21 cellular contexts compared by ENCODE assay signal in the genomic region with DNA sequence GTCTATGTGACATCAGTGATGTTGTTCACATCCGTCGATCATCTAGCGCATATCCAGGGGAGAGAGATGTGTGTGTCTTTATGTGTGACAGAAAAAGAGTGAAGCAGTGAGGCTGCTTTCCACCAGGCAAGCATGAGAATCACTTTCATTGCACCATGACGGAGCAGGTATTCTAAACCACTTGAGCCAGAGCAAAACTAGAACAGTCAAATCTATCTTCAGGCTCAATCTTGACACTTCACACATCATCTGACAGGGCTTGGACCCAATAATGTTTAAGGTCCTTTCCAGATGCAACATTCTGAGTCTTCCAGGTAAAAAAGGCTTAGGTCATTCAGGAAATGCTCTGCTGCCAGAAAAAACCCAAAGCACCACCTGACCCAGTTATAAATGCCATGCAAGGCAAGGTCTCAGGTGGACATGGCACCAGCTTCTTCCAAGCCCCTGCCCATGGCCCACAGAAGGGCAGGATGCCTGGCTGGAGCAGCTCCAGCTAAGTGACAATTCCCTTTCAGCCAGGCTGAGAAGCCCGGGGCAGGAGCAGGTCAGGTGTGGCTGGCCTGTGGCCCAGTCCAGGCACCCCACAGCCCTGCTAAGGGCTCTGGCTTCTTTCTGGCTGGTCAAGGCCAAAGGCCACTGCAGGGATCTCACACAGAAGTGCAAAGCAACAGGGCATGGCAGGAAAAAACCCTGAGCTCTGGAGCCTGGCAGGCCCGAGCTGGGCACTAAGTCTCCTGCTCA. TPM values are rescaled to one million over a fixed set of nuclear protein-coding genes. Genes with fewer than 3 reads are reported as not detected.
DNase-seq lines count a peak whose midpoint lies in the region; ATAC-seq, FAIRE-seq and TF ChIP-seq lines count a peak whose summit lies in the region.
"Had no signal": no experiment of that assay in that cellular context is flagged by ENCODE, and none has a peak within 500 bp of the region (broad histone marks: within the 10 kb centered on the region; RNA-seq: fewer than 3 reads in every experiment).

No MANE protein-coding gene starts in this region.

- peak; percentile 49 to 52 for TF ChIP-seq RAD21 in liver (IDR thresholded peaks at IDR 0.05)

- no peak for ATAC-seq in stimulated activated effector memory CD8-positive, alpha-beta T cell treated with anti-CD3 and anti-CD28 coated beads, Interleukin-12 subunit alpha, Interleukin-12 subunit beta, amount 100 ng/mL, for 72 hours

- no peak for FAIRE-seq in astrocyte (lab: Jason Lieb, UNC)

- TF ChIP-seq POLR2A in spleen (IDR thresholded peaks at IDR 0.05) = no peak

- no peak overlapping the region for H3K4me3 ChIP-seq in GM12865 (ENCODE audit: low read depth, low read length)
- H3K4me3 ChIP-seq in astrocyte (ENCODE audit: insufficient read depth, low read depth, low read length) = no peak overlapping the region
- no peak overlapping the region for H3K4me3 ChIP-seq in liver (ENCODE audit: low read depth in 1 of 3, low read length in 3 of 3)
- no peak overlapping the region for H3K4me3 ChIP-seq in spleen
- H3K4me3 ChIP-seq: testis had no signal

- H3K4me2 ChIP-seq in astrocyte (ENCODE audit: low read length) = no peak overlapping the region

- H3K27ac Mint-ChIP-seq in astrocyte (ENCODE audit: unreplicated experiment) = peak overlapping the region; percentile 2
- peak overlapping the region; percentile 96 for H3K27ac Mint-ChIP-seq in stimulated activated effector memory CD8-positive, alpha-beta T cell treated with anti-CD3 and anti-CD28 coated beads, Interleukin-12 subunit alpha, Interleukin-12 subunit beta, amount 100 ng/mL, for 72 hours
- no peak overlapping the region for H3K27ac Mint-ChIP-seq in activated naive CD4-positive, alpha-beta T cell treated with anti-CD3 and anti-CD28 coated beads for 36 hours

- no peak overlapping the region for H2AFZ ChIP-seq in astrocyte (ENCODE audit: low read depth, low read length)

- peaks cover 91% of the 10 kb centered on the region for H4K20me1 ChIP-seq in astrocyte (ENCODE audit: insufficient read depth, low read length)

- H3K36me3 ChIP-seq in astrocyte (ENCODE audit: insufficient read depth, low read length) (no peaks in the 10 kb centered on the region), liver (ENCODE audit: control insufficient read depth in 4 of 4, insufficient read depth in 3 of 4, low read depth in 1 of 4, low read length in 3 of 4) (no peaks in the 10 kb centered on the region), spleen (peaks cover 0 to 21% (median 2%) of the 10 kb centered on the region in 6 donors)

- no peaks in the 10 kb centered on the region for H3K9me3 Mint-ChIP-seq in astrocyte (ENCODE audit: unreplicated experiment)
- no peaks in the 10 kb centered on the region for H3K9me3 Mint-ChIP-seq in stimulated activated effector memory CD8-positive, alpha-beta T cell treated with anti-CD3 and anti-CD28 coated beads, Interleukin-12 subunit alpha, Interleukin-12 subunit beta, amount 100 ng/mL, for 72 hours
- H3K9me3 Mint-ChIP-seq in activated naive CD4-positive, alpha-beta T cell treated with anti-CD3 and anti-CD28 coated beads for 36 hours = no peaks in the 10 kb centered on the region
- H3K9me3 Mint-ChIP-seq: nephron had no signal

- H3K4me3 Mint-ChIP-seq in astrocyte (ENCODE audit: unreplicated experiment) = no peak overlapping the region
- no peak overlapping the region for H3K4me3 Mint-ChIP-seq in stimulated activated effector memory CD8-positive, alpha-beta T cell treated with anti-CD3 and anti-CD28 coated beads, Interleukin-12 subunit alpha, Interleukin-12 subunit beta, amount 100 ng/mL, for 72 hours
- H3K4me3 Mint-ChIP-seq in activated naive CD4-positive, alpha-beta T cell treated with anti-CD3 and anti-CD28 coated beads for 36 hours = no peak overlapping the region

- peaks cover 6% of the 10 kb centered on the region for H3K36me3 Mint-ChIP-seq in astrocyte (ENCODE audit: low read depth, unreplicated experiment)
- peaks cover 57% of the 10 kb centered on the region for H3K36me3 Mint-ChIP-seq in stimulated activated effector memory CD8-positive, alpha-beta T cell treated with anti-CD3 and anti-CD28 coated beads, Interleukin-12 subunit alpha, Interleukin-12 subunit beta, amount 100 ng/mL, for 72 hours
- H3K36me3 Mint-ChIP-seq in activated naive CD4-positive, alpha-beta T cell treated with anti-CD3 and anti-CD28 coated beads for 36 hours (ENCODE audit: low read depth) = peaks cover 12% of the 10 kb centered on the region

- TF ChIP-seq CTCF in GM12865 (IDR thresholded peaks at IDR 0.05; ENCODE audit: insufficient read depth, low read depth, low read length, missing control alignments) (no peak), astrocyte (IDR thresholded peaks at IDR 0.05; ENCODE audit: insufficient read depth, low read depth, low read length) (no peak), liver (IDR thresholded peaks at IDR 0.05; ENCODE audit: low read depth, low read length, missing input control) (no peak), spleen (IDR thresholded peaks at IDR 0.05 in 8 of 11, conservative IDR thresholded peaks at IDR 0.05 in 3 of 11) (no peak)

- H3K9me3 ChIP-seq in astrocyte (ENCODE audit: insufficient read depth, low read depth, low read length) (no peaks in the 10 kb centered on the region), liver (ENCODE audit: control insufficient read depth in 4 of 4, low read length in 3 of 4) (no peaks in the 10 kb centered on the region), spleen (no peaks in the 10 kb centered on the region)
- H3K9me3 ChIP-seq: testis had no signal

- DNase-seq in GM12865 (ENCODE audit: low read depth) = peak; percentile 19
- no peak for DNase-seq in astrocyte (ENCODE audit: low read depth)
- no peak for DNase-seq in stimulated activated effector memory CD8-positive, alpha-beta T cell treated with anti-CD3 and anti-CD28 coated beads, Interleukin-12 subunit alpha, Interleukin-12 subunit beta, amount 100 ng/mL, for 72 hours (ENCODE audit: low spot score in 2 of 2)
- DNase-seq in activated naive CD4-positive, alpha-beta T cell treated with anti-CD3 and anti-CD28 coated beads for 36 hours = no peak
- DNase-seq in spleen = no peak
- DNase-seq in stimulated activated CD4-positive, alpha-beta T cell treated with anti-CD3 and anti-CD28 coated beads, Interleukin-1b, Interleukin-23, amount 100 ng/mL, for 48 hours = no peak
- DNase-seq: anterior cingulate cortex, hippocampal formation, islet precursor cell, Karpas-422, mesendoderm, NCI-H1105, NCI-H2107, NCI-H526, SIG-M5, T-helper 1 cell, testis had no signal

- H3K27ac ChIP-seq in astrocyte (ENCODE audit: low read depth, low read length) = no peak overlapping the region
- H3K27ac ChIP-seq in liver (ENCODE audit: low read depth in 1 of 2, low read length in 2 of 2) = peak overlapping the region in 1 of 2 donors; percentile 32
- peak overlapping the region in 3 of 8 donors; percentile 31 to 84 (median 77) for H3K27ac ChIP-seq in spleen
- H3K27ac ChIP-seq: testis had no signal

- H3K27me3 Mint-ChIP-seq in astrocyte (ENCODE audit: low read depth, unreplicated experiment) = no peaks in the 10 kb centered on the region
- H3K27me3 Mint-ChIP-seq in activated naive CD4-positive, alpha-beta T cell treated with anti-CD3 and anti-CD28 coated beads for 36 hours (ENCODE audit: low read depth) = no peaks in the 10 kb centered on the region

- CTCF ChIA-PET in activated naive CD4-positive, alpha-beta T cell treated with anti-CD3 and anti-CD28 coated beads for 36 hours (lab: Charles Lee) = no interaction called here

- H3K79me2 ChIP-seq in astrocyte (ENCODE audit: insufficient read depth, low read length) = peaks cover 97% of the 10 kb centered on the region

- no peak overlapping the region for H3K9ac ChIP-seq in astrocyte (ENCODE audit: low read length)
- no peak overlapping the region for H3K9ac ChIP-seq in liver (ENCODE audit: low read depth in 1 of 2, low read length in 2 of 2)

- 69% methylated on average over 6 of the region's 6 CpGs for WGBS in liver
- 77 to 89% (median 80%) methylated on average over 6 of the region's 6 CpGs for WGBS in spleen, 5 donors

- H3K27me3 ChIP-seq in astrocyte (ENCODE audit: insufficient read depth, low read length) (no peaks in the 10 kb centered on the region), liver (ENCODE audit: control insufficient read depth in 4 of 4, insufficient read depth in 4 of 4, low read length in 3 of 4) (no peaks in the 10 kb centered on the region), spleen (replicated peaks in 1 of 7) (no peaks in the 10 kb centered on the region)
- H3K27me3 ChIP-seq: testis had no signal

- H3K4me1 Mint-ChIP-seq in astrocyte (ENCODE audit: low read depth, unreplicated experiment) = peaks cover 37% of the 10 kb centered on the region
- peaks cover 67% of the 10 kb centered on the region for H3K4me1 Mint-ChIP-seq in stimulated activated effector memory CD8-positive, alpha-beta T cell treated with anti-CD3 and anti-CD28 coated beads, Interleukin-12 subunit alpha, Interleukin-12 subunit beta, amount 100 ng/mL, for 72 hours
- H3K4me1 Mint-ChIP-seq in activated naive CD4-positive, alpha-beta T cell treated with anti-CD3 and anti-CD28 coated beads for 36 hours (ENCODE audit: low read depth) = peaks cover 59% of the 10 kb centered on the region

- intact Hi-C loops in activated naive CD4-positive, alpha-beta T cell treated with anti-CD3 and anti-CD28 coated beads for 36 hours (cut with micrococcal nuclease) = loop anchor here (10.0 kb wide), 2 partner anchors 136 to 444 kb away; a partner anchor contains a TSS
- intact Hi-C loops in spleen (cut with DNase I; ENCODE audit: low total_unique reads) = loop anchor here (10.0 kb wide), 1 partner anchor 56 kb away; a partner anchor contains a TSS

- H3K4me1 ChIP-seq in astrocyte (ENCODE audit: insufficient read depth, low read length) = peaks cover 23% of the 10 kb centered on the region
- peaks cover 13 to 61% (median 49%) of the 10 kb centered on the region in 4 donors for H3K4me1 ChIP-seq in liver (ENCODE audit: control insufficient read depth in 4 of 4, insufficient read depth in 4 of 4, low read length in 3 of 4)
- peaks cover 36 to 95% (median 71%) of the 10 kb centered on the region in 6 donors for H3K4me1 ChIP-seq in spleen

RNA-seq across cellular contexts. Expression of a gene that starts 5.0 kb away (rescaled TPM):
- total RNA-seq in astrocyte = 107 TPM in 2 replicates
- 10 to 100 TPM; 21.2 to 33.7 TPM for total RNA-seq in liver
- 10 to 100 TPM; 14.4 to 17.0 TPM for polyA plus RNA-seq in liver
- total RNA-seq in activated naive CD4-positive, alpha-beta T cell treated with anti-CD3 and anti-CD28 coated beads for 36 hours = 100 to 1,000 TPM; 135 to 140 TPM
- 10 to 100 TPM; 28.2 to 66.7 (median 52.9) TPM for total RNA-seq in spleen
- 10 to 100 TPM; 13.5 to 21.2 (median 18.9) TPM for polyA plus RNA-seq in spleen

RNA-seq across cellular contexts. Expression of a gene that starts 52.1 kb away (rescaled TPM):
- total RNA-seq in astrocyte (not detected in 2 replicates), liver (not detected), spleen (1 to 10 TPM in 1 of 7 donors, under 1 TPM in 2, not detected in 4; 0.55 to 1.2 (median 0.77) TPM)
- polyA plus RNA-seq in liver (not detected), spleen (under 1 TPM; 0.42 to 0.78 (median 0.51) TPM)
- total RNA-seq in activated naive CD4-positive, alpha-beta T cell treated with anti-CD3 and anti-CD28 coated beads for 36 hours = not detected
- total RNA-seq: HT-29, pulmonary artery endothelial cell had no signal

RNA-seq across cellular contexts. Expression of a gene that starts 57.0 kb away (rescaled TPM):
- total RNA-seq in astrocyte (60.5 and 71.1 TPM in 2 replicates), liver (10 to 100 TPM; 21.1 to 35.8 TPM), spleen (10 to 100 TPM; 33.2 to 94.9 (median 63.5) TPM)
- polyA plus RNA-seq in liver (10 to 100 TPM; 17.7 to 32.2 TPM), spleen (10 to 100 TPM; 37.4 to 67.3 (median 66.0) TPM)
- total RNA-seq in activated naive CD4-positive, alpha-beta T cell treated with anti-CD3 and anti-CD28 coated beads for 36 hours = 10 to 100 TPM; 88.8 to 88.9 TPM
